In the genomic region with DNA sequence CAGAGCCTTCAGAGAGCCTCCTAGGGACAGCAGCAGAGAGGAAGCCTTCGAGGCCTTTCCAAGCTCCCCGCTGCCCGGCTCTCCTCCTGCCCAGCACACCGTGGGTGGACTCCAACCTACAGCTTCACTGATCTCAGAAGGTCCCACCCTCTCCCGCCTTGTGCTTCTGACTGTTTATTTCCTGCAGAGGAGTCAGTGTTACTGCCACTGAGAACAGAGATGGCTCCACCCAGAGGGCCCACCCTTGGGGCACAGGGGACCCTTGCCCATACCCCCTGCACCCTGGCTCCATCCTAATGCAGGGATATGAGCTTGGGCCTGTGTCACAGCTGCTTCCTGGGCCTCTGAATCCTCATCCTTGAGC, we compare ENCODE assay signal across 8 cellular contexts. TPM values are rescaled to one million over a fixed set of nuclear protein-coding genes. Genes with fewer than 3 reads are reported as not detected.
A peak's percentile ranks its signal among the peaks of the same experiment; 100 is the strongest.
DNase-seq lines count a peak whose midpoint lies in the region; ATAC-seq and TF ChIP-seq lines count a peak whose summit lies in the region.

No MANE protein-coding gene starts in this region.

- H3K9me3 ChIP-seq in breast epithelium, result no peaks in the 10 kb centered on the region
- H3K9me3 ChIP-seq in vagina, result no peaks in the 10 kb centered on the region

- peak in 1 of 2 donors; percentile 52 for DNase-seq in breast epithelium (ENCODE audit: low spot score in 2 of 2)
- DNase-seq in MCF 10A (ENCODE audit: unreplicated experiment), result no peak
- no peak for DNase-seq in central memory CD8-positive, alpha-beta T cell (ENCODE audit: low spot score in 2 of 2)
- no peak for DNase-seq in natural killer cell treated with Interleukin-12 subunit alpha and Interleukin-12 subunit beta and Interleukin-15 and Interleukin-18, amount 100 ng/mL, for 72 hours (ENCODE audit: low spot score)
- no peak for DNase-seq in vagina (ENCODE audit: extremely low spot score in 2 of 2)
- no peak for DNase-seq in GM20000 (ENCODE audit: low spot score)

- ATAC-seq in central memory CD8-positive, alpha-beta T cell (replicated peaks; ENCODE audit: extremely low read depth, poor library complexity, severe bottlenecking), result peak; percentile 20
- no peak for ATAC-seq in natural killer cell treated with Interleukin-12 subunit alpha and Interleukin-12 subunit beta and Interleukin-15 and Interleukin-18, amount 100 ng/mL, for 72 hours
- no peak for ATAC-seq in HG03457 (IDR thresholded peaks at IDR 0.05; ENCODE audit: unreplicated experiment)
- no peak for ATAC-seq in GM19328 (IDR thresholded peaks at IDR 0.05; ENCODE audit: unreplicated experiment)

- intact Hi-C loops in breast epithelium (cut with DNase I; ENCODE audit: low total_unique reads), result no loop called here
- intact Hi-C loops in MCF 10A (cut with micrococcal nuclease), result loop anchor here (1.0 kb wide), 1 partner anchor 14 kb away; no protein-coding TSS in a partner anchor
- intact Hi-C loops in vagina (cut with DNase I), result no loop called here

- no peak overlapping the region for H3K4me3 Mint-ChIP-seq in MCF 10A (ENCODE audit: unreplicated experiment)
- H3K4me3 Mint-ChIP-seq in central memory CD8-positive, alpha-beta T cell, result peak overlapping the region; percentile 70
- H3K4me3 Mint-ChIP-seq in natural killer cell treated with Interleukin-12 subunit alpha and Interleukin-12 subunit beta and Interleukin-15 and Interleukin-18, amount 100 ng/mL, for 72 hours, result peak overlapping the region; percentile 58

- POLR2A ChIA-PET in MCF 10A (lab: Yijun Ruan, JAX), result interaction anchor here (0.6 to 1.6 kb wide), 2 partner anchors 11 to 52 kb away, joined by 3 to 4 read pairs; a partner anchor contains a TSS

- H3K27ac ChIP-seq in breast epithelium (peak overlapping the region; percentile 95 to 97), vagina (peak overlapping the region; percentile 71)

- CTCF ChIA-PET in MCF 10A (lab: Yijun Ruan, JAX), result interaction anchor here (0.6 kb wide), 1 partner anchor 55 kb away, joined by 3 read pairs; no protein-coding TSS in a partner anchor

- no peak for TF ChIP-seq CTCF in breast epithelium (IDR thresholded peaks at IDR 0.05)
- TF ChIP-seq CTCF in MCF 10A (IDR thresholded peaks at IDR 0.05; ENCODE audit: unreplicated experiment), result no peak
- no peak for TF ChIP-seq CTCF in vagina (IDR thresholded peaks at IDR 0.05)
- no peak for TF ChIP-seq CTCF in GM20000 (IDR thresholded peaks at IDR 0.05; ENCODE audit: extremely low read depth, missing control alignments)

- H3K4me1 ChIP-seq in breast epithelium (peaks cover 13 to 53% of the 10 kb centered on the region in 2 donors), vagina (peaks cover 23% of the 10 kb centered on the region)

- peaks cover 21% of the 10 kb centered on the region for H3K4me1 Mint-ChIP-seq in MCF 10A (ENCODE audit: insufficient read depth, unreplicated experiment)
- H3K4me1 Mint-ChIP-seq in central memory CD8-positive, alpha-beta T cell, result peaks cover 35% of the 10 kb centered on the region
- H3K4me1 Mint-ChIP-seq in natural killer cell treated with Interleukin-12 subunit alpha and Interleukin-12 subunit beta and Interleukin-15 and Interleukin-18, amount 100 ng/mL, for 72 hours (ENCODE audit: low read depth in 2 of 2), result peaks cover 18 to 21% of the 10 kb centered on the region in 2 donors

- H3K4me3 ChIP-seq in breast epithelium, result no peak overlapping the region
- no peak overlapping the region for H3K4me3 ChIP-seq in vagina

- H3K36me3 ChIP-seq in breast epithelium, result no peaks in the 10 kb centered on the region
- no peaks in the 10 kb centered on the region for H3K36me3 ChIP-seq in vagina

- H3K27ac Mint-ChIP-seq in MCF 10A (ENCODE audit: low read depth, unreplicated experiment), result no peak overlapping the region
- H3K27ac Mint-ChIP-seq in central memory CD8-positive, alpha-beta T cell (ENCODE audit: low read depth), result peak overlapping the region; percentile 100
- H3K27ac Mint-ChIP-seq in natural killer cell treated with Interleukin-12 subunit alpha and Interleukin-12 subunit beta and Interleukin-15 and Interleukin-18, amount 100 ng/mL, for 72 hours, result peak overlapping the region; percentile 83 to 87

- no TSS peak for BruUV-seq in MCF 10A (replicated peaks; lab: Mats Ljungman, UMichigan)

- H3K36me3 Mint-ChIP-seq in MCF 10A (ENCODE audit: insufficient read depth, unreplicated experiment), result no peaks in the 10 kb centered on the region
- H3K36me3 Mint-ChIP-seq in central memory CD8-positive, alpha-beta T cell (ENCODE audit: insufficient read depth), result peaks cover 8% of the 10 kb centered on the region
- H3K36me3 Mint-ChIP-seq in natural killer cell treated with Interleukin-12 subunit alpha and Interleukin-12 subunit beta and Interleukin-15 and Interleukin-18, amount 100 ng/mL, for 72 hours, result no peaks in the 10 kb centered on the region

- no peaks in the 10 kb centered on the region for H3K27me3 Mint-ChIP-seq in MCF 10A (ENCODE audit: insufficient read depth, unreplicated experiment)
- no peaks in the 10 kb centered on the region for H3K27me3 Mint-ChIP-seq in central memory CD8-positive, alpha-beta T cell
- H3K27me3 Mint-ChIP-seq in natural killer cell treated with Interleukin-12 subunit alpha and Interleukin-12 subunit beta and Interleukin-15 and Interleukin-18, amount 100 ng/mL, for 72 hours, result peaks cover 0 to 9% of the 10 kb centered on the region in 2 donors

- H3K9me3 Mint-ChIP-seq in MCF 10A (ENCODE audit: unreplicated experiment), result no peaks in the 10 kb centered on the region
- H3K9me3 Mint-ChIP-seq in central memory CD8-positive, alpha-beta T cell, result no peaks in the 10 kb centered on the region
- H3K9me3 Mint-ChIP-seq in natural killer cell treated with Interleukin-12 subunit alpha and Interleukin-12 subunit beta and Interleukin-15 and Interleukin-18, amount 100 ng/mL, for 72 hours, result no peaks in the 10 kb centered on the region

- TF ChIP-seq POLR2A in breast epithelium (IDR thresholded peaks at IDR 0.05) (no peak), vagina (IDR thresholded peaks at IDR 0.05) (no peak)

- no peaks in the 10 kb centered on the region for H3K27me3 ChIP-seq in breast epithelium
- no peaks in the 10 kb centered on the region for H3K27me3 ChIP-seq in vagina

RNA-seq across cellular contexts. Expression of a gene that starts 52.8 kb away (rescaled TPM):
- total RNA-seq in breast epithelium (100 to 1,000 TPM in 1 of 3 donors, 10 to 100 TPM in 2; 12.6 to 145 (median 54.1) TPM), MCF 10A (2022) (53.1 and 66.0 TPM in 2 replicates), vagina (74.4 TPM)
- total RNA-seq in natural killer cell treated with Interleukin-12 subunit alpha and Interleukin-12 subunit beta and Interleukin-15 and Interleukin-18, amount 100 ng/mL, for 72 hours, result 10 to 100 TPM; 12.1 to 30.7 TPM
